Comparison of ENCODE assay signal across 1 cellular context in genomic region chr14:51962678-51963077, GRCh38.
TF ChIP-seq lines count a peak whose summit lies in the region.

No MANE protein-coding gene starts in this region.

TF ChIP-seq in SK-N-SH treated with all-trans-retinoic acid at 6 μM for 48 hours, 23 proteins besides CTCF, POLR2A, EP300 and RAD21 (continued from another document):
- TF ChIP-seq TSHZ2 (CRISPR knock-in tag; IDR thresholded peaks at IDR 0.05) = no peak
- no peak for TF ChIP-seq CSDC2 (CRISPR knock-in tag; IDR thresholded peaks at IDR 0.05)
- TF ChIP-seq ZNF8 (CRISPR knock-in tag; IDR thresholded peaks at IDR 0.05) = no peak
- no peak for TF ChIP-seq GLIS3 (CRISPR knock-in tag; IDR thresholded peaks at IDR 0.05)
- no peak for TF ChIP-seq SNAI2 (CRISPR knock-in tag; IDR thresholded peaks at IDR 0.05)
- no peak for TF ChIP-seq ZFP3 (CRISPR knock-in tag; IDR thresholded peaks at IDR 0.05)
- TF ChIP-seq ZFP30 (CRISPR knock-in tag; IDR thresholded peaks at IDR 0.05) = no peak
- no peak for TF ChIP-seq PPARA (CRISPR knock-in tag; IDR thresholded peaks at IDR 0.05; ENCODE audit: borderline replicate concordance)
- TF ChIP-seq RARB (CRISPR knock-in tag; IDR thresholded peaks at IDR 0.05) = no peak
- no peak for TF ChIP-seq ZNF70 (CRISPR knock-in tag; IDR thresholded peaks at IDR 0.05)
- TF ChIP-seq ZNF565 (CRISPR knock-in tag; conservative IDR thresholded peaks at IDR 0.05; ENCODE audit: low read depth) = no peak
- no peak for TF ChIP-seq POU6F1 (CRISPR knock-in tag; IDR thresholded peaks at IDR 0.05; ENCODE audit: borderline replicate concordance, low read depth)
